1 cellular context compared by ENCODE assay signal in genomic region chr13:45916036-45916435, GRCh38.
TF ChIP-seq lines count a peak whose summit lies in the region.

No MANE protein-coding gene starts in this region.

TF ChIP-seq in GM23338, 12 proteins besides CTCF, POLR2A, EP300 and RAD21 (continued from another document):
- TF ChIP-seq CREB1 (CRISPR knock-in tag; IDR thresholded peaks at IDR 0.05; ENCODE audit: low read depth): no peak
- no peak for TF ChIP-seq POLR2AphosphoS5 (IDR thresholded peaks at IDR 0.05; ENCODE audit: low read depth)
- no peak for TF ChIP-seq JUNB (IDR thresholded peaks at IDR 0.05; ENCODE audit: unreplicated experiment)
- no peak for TF ChIP-seq NANOG (IDR thresholded peaks at IDR 0.05; ENCODE audit: borderline replicate concordance)
- no peak for TF ChIP-seq ZNF462 (CRISPR knock-in tag; IDR thresholded peaks at IDR 0.05)
- no peak for TF ChIP-seq REST (IDR thresholded peaks at IDR 0.05; ENCODE audit: unreplicated experiment)
- no peak for TF ChIP-seq EZH2 (IDR thresholded peaks at IDR 0.05; ENCODE audit: low read depth, unreplicated experiment)
- no peak for TF ChIP-seq STAT1 (IDR thresholded peaks at IDR 0.05; ENCODE audit: unreplicated experiment)
